In the genomic region with DNA sequence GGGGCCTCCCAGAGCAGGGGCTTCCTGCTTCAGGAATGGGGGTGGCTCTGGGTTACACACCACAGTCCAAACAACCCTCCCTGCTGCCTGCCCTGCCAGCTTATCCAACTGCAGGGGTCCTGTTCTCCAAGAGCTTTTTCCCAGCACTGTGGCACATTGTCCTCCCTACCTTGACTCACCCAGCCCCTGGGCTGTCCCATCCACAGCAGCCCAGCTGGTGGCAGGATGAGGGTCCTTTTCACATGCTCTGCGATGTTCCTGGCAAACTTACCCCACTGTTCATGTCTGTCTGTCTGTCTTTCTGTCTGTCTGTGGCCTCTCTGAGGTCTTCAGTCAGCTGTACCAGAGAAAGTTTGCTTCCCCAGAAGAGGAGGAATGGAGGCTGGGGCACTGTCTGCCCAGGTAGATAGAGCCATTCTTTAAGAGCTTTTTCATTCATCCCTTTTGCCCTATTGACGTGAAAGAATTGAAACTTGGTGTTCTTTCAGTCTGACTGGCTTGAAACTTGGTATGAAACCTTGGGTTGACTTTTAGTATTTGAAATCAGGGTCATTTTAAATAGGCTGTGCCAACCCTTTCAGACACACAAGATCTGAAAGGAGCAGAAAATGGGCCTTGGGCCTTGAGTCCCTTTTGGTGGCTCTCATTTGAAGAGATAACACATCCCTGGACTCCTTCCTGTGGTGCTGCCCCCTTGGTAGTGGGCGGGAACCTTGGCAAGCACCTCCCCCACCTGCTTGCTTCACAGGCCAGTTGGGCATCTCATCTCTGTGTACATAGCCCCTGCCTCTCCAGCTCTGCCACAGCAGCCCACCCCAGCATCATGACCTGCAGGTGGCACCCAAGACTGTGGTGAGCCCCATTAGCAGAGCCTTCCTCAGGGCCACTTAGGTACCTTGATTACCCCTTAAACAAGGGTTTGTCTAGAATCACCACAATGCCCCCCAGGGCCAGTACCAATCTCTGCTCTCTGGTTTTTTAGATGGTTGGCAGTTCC, we compare ENCODE assay signal across 8 cellular contexts.
DNase-seq lines count a peak whose midpoint lies in the region; FAIRE-seq and TF ChIP-seq lines count a peak whose summit lies in the region.

No MANE protein-coding gene starts in this region.

- no peak overlapping the region for H3K23ac ChIP-seq in H1 (ENCODE audit: insufficient read length)

- H2AFZ ChIP-seq in H1 (ENCODE audit: low read length), result no peak overlapping the region

- H3K56ac ChIP-seq in H1 (replicated peaks; ENCODE audit: insufficient read length, low read depth, low read length), result no peak overlapping the region

- no peak for TF ChIP-seq EP300 in H1 (IDR thresholded peaks at IDR 0.05; ENCODE audit: borderline replicate concordance in 1 of 2, low read depth in 2 of 2, low read length in 2 of 2)

- peaks cover 0 to 5% of the 10 kb centered on the region in 2 experiments for H4K20me1 ChIP-seq in H1 (replicated peaks in 1 of 2; ENCODE audit: control insufficient read depth in 1 of 2, insufficient read depth in 2 of 2, low read length in 2 of 2)

- no peak overlapping the region for H2BK15ac ChIP-seq in H1 (ENCODE audit: low read length)

- no peak overlapping the region for H4K5ac ChIP-seq in H1 (ENCODE audit: insufficient read length, low read depth, low read length)

- WGBS in H1 (ENCODE audit: extremely low coverage in 1 of 2, insufficient coverage in 1 of 2, insufficient read length in 1 of 2, insufficient replicate concordance in 2 of 2, low coverage in 1 of 2, low lambda C conversion rate in 2 of 2, missing lambda C conversion rate in 1 of 2), 2 experiments, result 86% methylated on average over 3 of the region's 3 CpGs; no CpG with 5 or more reads in 1 of the 2 experiments

- no peaks in the 10 kb centered on the region for H3K23me2 ChIP-seq in H1 (ENCODE audit: low read depth, low read length)

- H3K4me1 ChIP-seq in H1 (replicated peaks in 1 of 4; ENCODE audit: control insufficient read depth in 3 of 4, insufficient read depth in 4 of 4, low read length in 3 of 4), result no peaks in the 10 kb centered on the region

- no peaks in the 10 kb centered on the region for H3K27me3 ChIP-seq in WERI-Rb-1 (ENCODE audit: insufficient read depth, low read depth, severe bottlenecking)
- H3K27me3 ChIP-seq in H1 (replicated peaks in 1 of 4; ENCODE audit: control insufficient read depth in 3 of 4, extremely low read depth in 1 of 4, insufficient read depth in 3 of 4, low read length in 3 of 4), result no peaks in the 10 kb centered on the region

- H2BK12ac ChIP-seq in H1 (ENCODE audit: low read depth, low read length), result no peak overlapping the region

- TF ChIP-seq CTCF in WERI-Rb-1 (IDR thresholded peaks at IDR 0.05; ENCODE audit: low read depth, low read length), result no peak
- peak; percentile 25 to 35 (median 28); a peak in 3 of 4 replicates for TF ChIP-seq CTCF in H1 (IDR thresholded peaks at IDR 0.05; ENCODE audit: control extremely low read depth in 1 of 3, insufficient read depth in 1 of 3, low read depth in 1 of 3, low read length in 3 of 3)

- H3K4me3 ChIP-seq in WERI-Rb-1 (ENCODE audit: low read depth, low read length) (no peak overlapping the region), H1 (ENCODE audit: extremely low read depth in 1 of 4, insufficient read depth in 2 of 4, low read depth in 3 of 4, low read length in 4 of 4) (no peak overlapping the region), skin epidermis (no peak overlapping the region)

- peaks cover 41% of the 10 kb centered on the region for H3K36me3 ChIP-seq in WERI-Rb-1
- peaks cover 0 to 4% (median 0%) of the 10 kb centered on the region in 4 experiments; a peak in 4 of 8 replicates for H3K36me3 ChIP-seq in H1 (ENCODE audit: control insufficient read depth in 2 of 4, insufficient read depth in 4 of 4, low read length in 3 of 4)

- TF ChIP-seq POLR2A in H1 (IDR thresholded peaks at IDR 0.05; ENCODE audit: control extremely low read depth in 1 of 2, low read depth in 2 of 2, low read length in 2 of 2), result no peak

- POLR2A ChIA-PET in H1 (lab: Charles Lee; ENCODE audit: partially characterized antibody), result interaction anchor here (1.3 kb wide), 1 partner anchor 10 kb away, joined by 4 read pairs; no protein-coding TSS in a partner anchor

- H2BK5ac ChIP-seq in H1 (ENCODE audit: low read depth, low read length), result no peak overlapping the region

- no peak overlapping the region for H3K9ac ChIP-seq in H1 (replicated peaks in 1 of 4; ENCODE audit: extremely low read depth in 1 of 4, low read depth in 3 of 4, low read length in 3 of 4)

- CTCF ChIA-PET in H1 (lab: Charles Lee; ENCODE audit: partially characterized antibody), result interaction anchor here (0.9 to 4.4 kb wide), 19 partner anchors 10 to 82 kb away, joined by 3 to 35 read pairs (median 5); a partner anchor contains a TSS

- H3K9me3 ChIP-seq in WERI-Rb-1 (ENCODE audit: severe bottlenecking) (no peaks in the 10 kb centered on the region), H1 (ENCODE audit: insufficient read depth in 2 of 2, low read depth in 1 of 2, low read length in 1 of 2) (peaks cover 2 to 4% of the 10 kb centered on the region in 2 experiments; a peak in 2 of 4 replicates)

- no peak overlapping the region for H4K91ac ChIP-seq in H1 (replicated peaks; ENCODE audit: insufficient read length, low read length)

- no peak for FAIRE-seq in H1 (lab: Jason Lieb, UNC)

- no peak overlapping the region for H2BK120ac ChIP-seq in H1 (replicated peaks; ENCODE audit: low read depth, low read length)

- H4K8ac ChIP-seq in H1 (ENCODE audit: extremely low read depth, insufficient read depth, low read length), result no peak overlapping the region

- no peak overlapping the region for H2BK20ac ChIP-seq in H1 (ENCODE audit: low read length)

- no peak overlapping the region for H3K18ac ChIP-seq in H1 (ENCODE audit: extremely low read depth, low read length)

- DNase-seq in GM19238 (ENCODE audit: insufficient read length, low spot score) (peak; percentile 23), WERI-Rb-1 (peak; percentile 25), H1 (ENCODE audit: low read depth in 1 of 2, low spot score in 2 of 2) (peak in 1 of 2 experiments; percentile 49), midbrain (lab: John Stamatoyannopoulos, UW) (no peak), SW480 (ENCODE audit: low spot score) (no peak), SKM-1 treated with dmso at 0.1 percent for 144 hours (lab: John Stamatoyannopoulos, UW; ENCODE audit: unreplicated experiment) (no peak), NCI-H1436 (lab: John Stamatoyannopoulos, UW) (no peak)

- H3K27ac ChIP-seq in WERI-Rb-1, result no peak overlapping the region
- no peak overlapping the region for H3K27ac ChIP-seq in H1 (ENCODE audit: low read depth, low read length)
- peak overlapping the region in 11 of 21 experiments; percentile 5 to 63 (median 35) for H3K27ac ChIP-seq in skin epidermis

- H3K79me2 ChIP-seq in H1 (ENCODE audit: control insufficient read depth in 1 of 2, insufficient read depth in 2 of 2, low read length in 2 of 2), result no peaks in the 10 kb centered on the region

- H3K14ac ChIP-seq in H1 (ENCODE audit: insufficient read length), result no peak overlapping the region

- TF ChIP-seq RAD21 in H1 (IDR thresholded peaks at IDR 0.05 in 1 of 2, conservative IDR thresholded peaks at IDR 0.05 in 1 of 2; ENCODE audit: low read depth in 2 of 2, low read length in 2 of 2), result peak; percentile 37 to 53; a peak in 3 of 4 replicates

- no peak overlapping the region for H3K4ac ChIP-seq in H1 (replicated peaks; ENCODE audit: insufficient read length, low read depth, low read length)

- H3K4me2 ChIP-seq in H1 (ENCODE audit: insufficient read depth in 1 of 2, low read depth in 2 of 2, low read length in 2 of 2), result no peak overlapping the region

- no peak overlapping the region for H2AK5ac ChIP-seq in H1 (ENCODE audit: low read depth, low read length)

- no peaks in the 10 kb centered on the region for H3K79me1 ChIP-seq in H1 (ENCODE audit: low read depth, low read length)

TF ChIP-seq in H1, 55 proteins besides CTCF, POLR2A, EP300 and RAD21:
- no peak for TF ChIP-seq KDM5A (IDR thresholded peaks at IDR 0.05; ENCODE audit: low read length)

Comparison
In these comparisons a context has a peak if more than half of its experiments do, and no peak if none do; other contexts are left out.
1. DNase-seq: peak in GM19238 (single experiment) and WERI-Rb-1 (single experiment); none in midbrain (single experiment), SW480 (single experiment), SKM-1 treated with dmso at 0.1 percent for 144 hours (single experiment) and NCI-H1436 (single experiment).
2. H3K27ac ChIP-seq: peak in skin epidermis (11 of 21); none in WERI-Rb-1 (single experiment) and H1 (single experiment).